15 cellular contexts compared by ENCODE assay signal in genomic region chr11:9396752-9397151, GRCh38.
DNase-seq lines count a peak whose midpoint lies in the region; ATAC-seq and FAIRE-seq lines count a peak whose summit lies in the region.
"Had no signal": no experiment of that assay in that cellular context is flagged by ENCODE, and none has a peak within 500 bp of the region (broad histone marks: within the 10 kb centered on the region; RNA-seq: fewer than 3 reads in every experiment).

No MANE protein-coding gene starts in this region.

- peak overlapping the region; percentile 86 for H3K27ac Mint-ChIP-seq in activated naive CD8-positive, alpha-beta T cell treated with anti-CD3 and anti-CD28 coated beads, Interleukin-2, amount 50 U/mL, for 24 hours

- peak; percentile 78 for ATAC-seq in HG03135 (IDR thresholded peaks at IDR 0.05; ENCODE audit: unreplicated experiment)
- ATAC-seq in activated naive CD8-positive, alpha-beta T cell treated with anti-CD3 and anti-CD28 coated beads, Interleukin-2, amount 50 U/mL, for 24 hours = peak; percentile 65

- peaks cover 37% of the 10 kb centered on the region for H3K36me3 Mint-ChIP-seq in activated naive CD8-positive, alpha-beta T cell treated with anti-CD3 and anti-CD28 coated beads, Interleukin-2, amount 50 U/mL, for 24 hours (ENCODE audit: low read depth)

- H3K27me3 Mint-ChIP-seq in activated naive CD8-positive, alpha-beta T cell treated with anti-CD3 and anti-CD28 coated beads, Interleukin-2, amount 50 U/mL, for 24 hours = no peaks in the 10 kb centered on the region

- H3K9me3 Mint-ChIP-seq in activated naive CD8-positive, alpha-beta T cell treated with anti-CD3 and anti-CD28 coated beads, Interleukin-2, amount 50 U/mL, for 24 hours = no peaks in the 10 kb centered on the region

- peak overlapping the region; percentile 58 for H3K4me3 Mint-ChIP-seq in activated naive CD8-positive, alpha-beta T cell treated with anti-CD3 and anti-CD28 coated beads, Interleukin-2, amount 50 U/mL, for 24 hours

- peaks cover 60% of the 10 kb centered on the region for H3K4me1 Mint-ChIP-seq in activated naive CD8-positive, alpha-beta T cell treated with anti-CD3 and anti-CD28 coated beads, Interleukin-2, amount 50 U/mL, for 24 hours

- DNase-seq in EH (ENCODE audit: low read depth) = peak; percentile 15
- peak; percentile 15 for DNase-seq in GM19239 (ENCODE audit: insufficient read length, low spot score)
- DNase-seq in activated naive CD8-positive, alpha-beta T cell treated with anti-CD3 and anti-CD28 coated beads, Interleukin-2, amount 50 U/mL, for 24 hours = no peak
- no peak for DNase-seq in DMS79 treated with DMSO at 0.1 percent for 48 hours (lab: John Stamatoyannopoulos, UW)
- no peak for DNase-seq in NCI-H2081 (lab: John Stamatoyannopoulos, UW)
- no peak for DNase-seq in COR-L47 (lab: John Stamatoyannopoulos, UW)
- no peak for DNase-seq in Ammon's horn (ENCODE audit: low spot score)
- DNase-seq: activated effector memory CD4-positive, alpha-beta T cell treated with anti-CD3 and anti-CD28 coated beads, Interleukin-2, amount 50 U/mL, for 16 hours; effector CD4-positive, alpha-beta T cell; head of caudate nucleus; mesenchymal stem cell; NCI-H1417; retina had no signal

- peak; percentile 76 for FAIRE-seq in GM19239 (lab: Jason Lieb, UNC)
- FAIRE-seq: urothelium cell line had no signal

Comparison
In these comparisons a context has a peak if more than half of its experiments do, and no peak if none do; other contexts are left out.
1. DNase-seq: peak in EH (single experiment) and GM19239 (single experiment); none in activated naive CD8-positive, alpha-beta T cell treated with anti-CD3 and anti-CD28 coated beads, Interleukin-2, amount 50 U/mL, for 24 hours (single experiment), DMS79 treated with DMSO at 0.1 percent for 48 hours (single experiment), NCI-H2081 (0 of 2), COR-L47 (single experiment) and Ammon's horn (single experiment).